13 cellular contexts compared by ENCODE assay signal in genomic region chr9:124016152-124017063, GRCh38. TPM values are rescaled to one million over a fixed set of nuclear protein-coding genes. Genes with fewer than 3 reads are reported as not detected.
DNase-seq lines count a peak whose midpoint lies in the region.
"Had no signal": no experiment of that assay in that cellular context is flagged by ENCODE, and none has a peak within 500 bp of the region (broad histone marks: within the 10 kb centered on the region; RNA-seq: fewer than 3 reads in every experiment).

No MANE protein-coding gene starts in this region.

- H3K4me3 Mint-ChIP-seq in activated naive CD4-positive, alpha-beta T cell treated with anti-CD3 and anti-CD28 coated beads, Interleukin-2, amount 50 U/mL, for 24 hours, result peak overlapping the region; percentile 78
- peak overlapping the region; percentile 73 to 84 (median 80) for H3K4me3 Mint-ChIP-seq in immature natural killer cell

- no peaks in the 10 kb centered on the region for H3K36me3 Mint-ChIP-seq in activated naive CD4-positive, alpha-beta T cell treated with anti-CD3 and anti-CD28 coated beads, Interleukin-2, amount 50 U/mL, for 24 hours
- H3K36me3 Mint-ChIP-seq in immature natural killer cell, result peaks cover 1 to 4% (median 3%) of the 10 kb centered on the region in 3 donors

- peaks cover 46% of the 10 kb centered on the region for H3K27me3 Mint-ChIP-seq in activated naive CD4-positive, alpha-beta T cell treated with anti-CD3 and anti-CD28 coated beads, Interleukin-2, amount 50 U/mL, for 24 hours
- H3K27me3 Mint-ChIP-seq in immature natural killer cell (ENCODE audit: low read depth in 3 of 3), result peaks cover 22 to 46% (median 44%) of the 10 kb centered on the region in 3 donors

- no peak for DNase-seq in activated naive CD4-positive, alpha-beta T cell (lab: John Stamatoyannopoulos, UW)
- DNase-seq in activated T-cell treated with anti-CD3 and anti-CD28 coated beads, Interleukin-2, amount 50 U/mL, for 48 hours, result peak; percentile 51 to 56
- DNase-seq in immature natural killer cell (no peak), AG08395 (ENCODE audit: low spot score) (no peak), NOMO-1 treated with dmso at 0.1 percent for 144 hours (lab: John Stamatoyannopoulos, UW; ENCODE audit: unreplicated experiment) (no peak), NCI-H524 (lab: John Stamatoyannopoulos, UW) (no peak), cerebellum (ENCODE audit: low spot score) (no peak)
- DNase-seq: BE2C; effector CD8-positive, alpha-beta T cell; GM23248; KBM-7 had no signal

- peaks cover 25% of the 10 kb centered on the region for H3K4me1 Mint-ChIP-seq in activated naive CD4-positive, alpha-beta T cell treated with anti-CD3 and anti-CD28 coated beads, Interleukin-2, amount 50 U/mL, for 24 hours
- peaks cover 27 to 30% of the 10 kb centered on the region in 2 donors for H3K4me1 Mint-ChIP-seq in immature natural killer cell

- no peaks in the 10 kb centered on the region for H3K9me3 Mint-ChIP-seq in activated naive CD4-positive, alpha-beta T cell treated with anti-CD3 and anti-CD28 coated beads, Interleukin-2, amount 50 U/mL, for 24 hours
- H3K9me3 Mint-ChIP-seq in immature natural killer cell, result peaks cover 0 to 5% (median 0%) of the 10 kb centered on the region in 6 donors

- peak overlapping the region; percentile 59 for H3K27ac Mint-ChIP-seq in activated naive CD4-positive, alpha-beta T cell treated with anti-CD3 and anti-CD28 coated beads, Interleukin-2, amount 50 U/mL, for 24 hours
- H3K27ac Mint-ChIP-seq in immature natural killer cell, result no peak overlapping the region

RNA-seq across cellular contexts. Expression of gene LHX2, which starts 4.8 kb away (rescaled TPM):
- not detected for polyA plus RNA-seq in immature natural killer cell
- total RNA-seq in cerebellum, result 0.64 TPM
- total RNA-seq: glomerular endothelial cell, GM23248 had no signal
- polyA plus RNA-seq: GM23248 had no signal

Comparison
In these comparisons a context has a peak if more than half of its experiments do, and no peak if none do; other contexts are left out.
1. DNase-seq: peak in activated T-cell treated with anti-CD3 and anti-CD28 coated beads, Interleukin-2, amount 50 U/mL, for 48 hours (2 of 2); none in activated naive CD4-positive, alpha-beta T cell (0 of 4), immature natural killer cell (0 of 3), AG08395 (single experiment), NOMO-1 treated with dmso at 0.1 percent for 144 hours (single experiment), NCI-H524 (0 of 2) and cerebellum (single experiment).